In genomic region chr18:905948-906415, GRCh38 we compare ENCODE assay signal across 11 cellular contexts. TPM values are rescaled to one million over a fixed set of nuclear protein-coding genes. Genes with fewer than 3 reads are reported as not detected.
DNase-seq lines count a peak whose midpoint lies in the region; ATAC-seq and TF ChIP-seq lines count a peak whose summit lies in the region.
"Had no signal": no experiment of that assay in that cellular context is flagged by ENCODE, and none has a peak within 500 bp of the region (broad histone marks: within the 10 kb centered on the region; RNA-seq: fewer than 3 reads in every experiment).

No MANE protein-coding gene starts in this region.

- H3K27ac ChIP-seq in WERI-Rb-1 (no peak overlapping the region), mesendoderm (ENCODE audit: low read depth, low read length) (no peak overlapping the region)
- H3K27ac ChIP-seq: heart right ventricle had no signal

- no peak overlapping the region for H2BK120ac ChIP-seq in mesendoderm (ENCODE audit: low read depth, low read length)

- H3K27me3 ChIP-seq in WERI-Rb-1 (ENCODE audit: insufficient read depth, low read depth, severe bottlenecking) (peaks cover 67% of the 10 kb centered on the region), mesendoderm (ENCODE audit: insufficient read depth, low read length, poor library complexity) (peaks cover 62% of the 10 kb centered on the region)

- no peaks in the 10 kb centered on the region for H3K36me3 ChIP-seq in WERI-Rb-1
- no peaks in the 10 kb centered on the region for H3K36me3 ChIP-seq in mesendoderm (ENCODE audit: control insufficient read depth, insufficient read depth, low read length)
- H3K36me3 ChIP-seq: heart right ventricle had no signal

- H3K56ac ChIP-seq in mesendoderm (ENCODE audit: low read length), result no peak overlapping the region

- H3K9me3 ChIP-seq in WERI-Rb-1 (ENCODE audit: severe bottlenecking), result no peaks in the 10 kb centered on the region
- H3K9me3 ChIP-seq: heart right ventricle had no signal

- peak; percentile 20 for DNase-seq in NCI-H446 treated with DMSO at 0.1 percent for 48 hours (lab: John Stamatoyannopoulos, UW)
- DNase-seq in NCI-H446 (lab: John Stamatoyannopoulos, UW), result no peak
- DNase-seq in COLO668 (lab: John Stamatoyannopoulos, UW; ENCODE audit: unreplicated experiment), result peak; percentile 76
- DNase-seq in WERI-Rb-1, result no peak
- DNase-seq in mesendoderm, result peak; percentile 22
- DNase-seq in NCI-H774 (lab: John Stamatoyannopoulos, UW), result no peak
- no peak for DNase-seq in NCI-H526 treated with DMSO at 0.1 percent for 48 hours (lab: John Stamatoyannopoulos, UW)
- DNase-seq: activated B cell treated with CpG ODN at 0.5 μM for 24 hours, heart right ventricle, NCI-H1436 had no signal

- H3K4me1 ChIP-seq in mesendoderm (ENCODE audit: control insufficient read depth, low read depth, low read length), result peaks cover 2% of the 10 kb centered on the region

- no peak overlapping the region for H3K18ac ChIP-seq in mesendoderm (ENCODE audit: low read length)

- H4K8ac ChIP-seq in mesendoderm (ENCODE audit: low read depth, low read length), result no peak overlapping the region

- no peak overlapping the region for H2BK5ac ChIP-seq in mesendoderm (ENCODE audit: low read length)

- no peak for ATAC-seq in GM18909 (IDR thresholded peaks at IDR 0.05; ENCODE audit: poor library complexity, unreplicated experiment)

- H3K4me2 ChIP-seq in mesendoderm (ENCODE audit: low read length), result no peak overlapping the region

- H2AK5ac ChIP-seq in mesendoderm (ENCODE audit: low read length), result no peak overlapping the region

- peak overlapping the region; percentile 58 for H3K4me3 ChIP-seq in WERI-Rb-1 (ENCODE audit: low read depth, low read length)
- no peak overlapping the region for H3K4me3 ChIP-seq in mesendoderm (ENCODE audit: low read length)

- no peak overlapping the region for H3K9ac ChIP-seq in mesendoderm (ENCODE audit: low read length)

- H2BK15ac ChIP-seq in mesendoderm (replicated peaks; ENCODE audit: low read depth), result no peak overlapping the region

- H3K79me1 ChIP-seq in mesendoderm (ENCODE audit: low read length), result no peaks in the 10 kb centered on the region

- no peak overlapping the region for H3K23ac ChIP-seq in mesendoderm (ENCODE audit: low read length)

- H4K5ac ChIP-seq in mesendoderm (ENCODE audit: low read length), result no peak overlapping the region

- no peak for TF ChIP-seq CTCF in WERI-Rb-1 (IDR thresholded peaks at IDR 0.05; ENCODE audit: low read depth, low read length)

- H3K4ac ChIP-seq in mesendoderm (ENCODE audit: low read depth, low read length), result no peak overlapping the region

- no peaks in the 10 kb centered on the region for H3K79me2 ChIP-seq in mesendoderm (ENCODE audit: control insufficient read depth, insufficient read depth, low read length)

- WGBS in mesendoderm (ENCODE audit: extremely low coverage, insufficient coverage, low lambda C conversion rate), result no CpG with 5 or more reads among the region's 26 CpGs

RNA-seq across cellular contexts. Expression of gene ADCYAP1, which starts 1.3 kb away (rescaled TPM):
- 0.03 TPM for polyA plus RNA-seq in mesendoderm (2013, experiment 1 of 2)
- polyA plus RNA-seq in mesendoderm (2013, experiment 2 of 2), result 0.04 TPM

Comparison
In these comparisons a context has a peak if more than half of its experiments do, and no peak if none do; other contexts are left out.
1. DNase-seq: peak in NCI-H446 treated with DMSO at 0.1 percent for 48 hours (single experiment), COLO668 (single experiment) and mesendoderm (single experiment); none in NCI-H446 (0 of 2), WERI-Rb-1 (single experiment), NCI-H774 (single experiment) and NCI-H526 treated with DMSO at 0.1 percent for 48 hours (single experiment).